Comparison of ENCODE assay signal across 12 cellular contexts in the genomic region with DNA sequence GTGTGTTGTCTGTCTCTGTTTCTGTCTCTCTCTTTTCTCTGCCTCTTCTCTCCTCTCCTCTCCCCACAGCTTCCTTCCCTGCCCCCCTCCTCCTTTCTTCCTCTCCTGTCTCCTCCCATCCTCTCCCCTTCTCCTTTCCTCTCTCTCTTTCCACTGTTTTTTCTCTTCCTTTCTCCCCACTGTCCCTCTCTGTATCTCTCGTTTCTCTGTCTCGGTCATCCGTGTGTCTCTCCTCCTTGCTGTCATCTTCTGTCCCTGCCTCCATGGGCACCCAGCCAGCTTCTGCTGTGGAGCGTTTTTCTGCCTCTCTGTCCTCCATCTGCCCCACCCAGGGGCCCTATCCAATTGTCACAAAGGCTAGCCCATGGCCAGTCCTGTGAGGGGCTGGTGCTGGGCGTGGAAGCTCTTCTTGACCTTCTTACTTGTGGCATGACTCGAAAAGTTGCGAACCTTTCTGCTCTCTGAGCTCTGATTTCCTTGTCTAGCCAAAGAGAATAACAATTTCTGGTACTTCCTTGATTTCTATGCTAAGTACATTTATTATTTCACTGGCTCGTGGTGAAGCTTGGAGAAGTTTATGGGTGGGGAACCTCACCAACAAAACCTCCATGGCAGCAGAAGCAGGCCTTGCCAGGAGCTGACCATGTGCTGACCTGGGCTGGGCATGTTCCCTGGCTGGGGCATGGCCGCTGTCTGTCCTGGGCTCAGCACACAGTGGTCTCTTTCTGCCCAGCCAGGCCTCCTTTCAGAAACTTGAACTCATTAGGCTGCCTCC.
DNase-seq lines count a peak whose midpoint lies in the region; ATAC-seq and TF ChIP-seq lines count a peak whose summit lies in the region.
"Had no signal": no experiment of that assay in that cellular context is flagged by ENCODE, and none has a peak within 500 bp of the region (broad histone marks: within the 10 kb centered on the region; RNA-seq: fewer than 3 reads in every experiment).

No MANE protein-coding gene starts in this region.

- H3K4me3 Mint-ChIP-seq in CD14-positive monocyte (peak overlapping the region; percentile 58 to 83), immature natural killer cell (no peak overlapping the region)
- H3K4me3 Mint-ChIP-seq: natural killer cell had no signal

- H3K9me3 Mint-ChIP-seq in CD14-positive monocyte (no peaks in the 10 kb centered on the region), immature natural killer cell (no peaks in the 10 kb centered on the region)
- H3K9me3 Mint-ChIP-seq: natural killer cell had no signal

- H3K4me1 ChIP-seq in esophagus squamous epithelium = peaks cover 0 to 22% (median 10%) of the 10 kb centered on the region in 3 donors
- peaks cover 18% of the 10 kb centered on the region for H3K4me1 ChIP-seq in osteoblast (ENCODE audit: insufficient read depth, low read length)

- H3K27ac Mint-ChIP-seq in CD14-positive monocyte = peak overlapping the region; percentile 96 to 100 (median 97)
- H3K27ac Mint-ChIP-seq in immature natural killer cell = peak overlapping the region in 1 of 6 donors; percentile 59

- H3K27ac ChIP-seq in esophagus squamous epithelium (peak overlapping the region; percentile 23 to 72 (median 39)), osteoblast (ENCODE audit: low read depth, low read length) (peak overlapping the region; percentile 13)
- H3K27ac ChIP-seq: cardiac muscle cell had no signal

- no peak for ATAC-seq in HG03342 (IDR thresholded peaks at IDR 0.05; ENCODE audit: unreplicated experiment)

- H3K4me2 ChIP-seq in osteoblast (ENCODE audit: insufficient read depth, low read length) = no peak overlapping the region

- no peaks in the 10 kb centered on the region for H3K79me2 ChIP-seq in osteoblast (ENCODE audit: insufficient read depth, low read length)

- in situ Hi-C loops in GM13976 (cut with MboI; ENCODE audit: low sequenced_read_pairs, unreplicated experiment) = no loop called here

- H4K20me1 ChIP-seq in osteoblast (ENCODE audit: insufficient read depth, low read length) = no peaks in the 10 kb centered on the region

- no peaks in the 10 kb centered on the region for H3K36me3 ChIP-seq in esophagus squamous epithelium
- no peaks in the 10 kb centered on the region for H3K36me3 ChIP-seq in osteoblast (ENCODE audit: insufficient read depth, low read length)
- H3K36me3 ChIP-seq: cardiac muscle cell had no signal

- TF ChIP-seq CTCF in CD14-positive monocyte (IDR thresholded peaks at IDR 0.05) (no peak), esophagus squamous epithelium (IDR thresholded peaks at IDR 0.05) (no peak), osteoblast (IDR thresholded peaks at IDR 0.05; ENCODE audit: extremely low read depth, low read depth, low read length) (no peak), GM13976 (IDR thresholded peaks at IDR 0.05; ENCODE audit: borderline replicate concordance, control extremely low read depth, extremely low read depth, insufficient read depth, missing control alignments) (no peak)

- H3K9me3 ChIP-seq in esophagus squamous epithelium = no peaks in the 10 kb centered on the region
- H3K9me3 ChIP-seq in osteoblast (ENCODE audit: low read depth, low read length) = no peaks in the 10 kb centered on the region

- H3K27me3 ChIP-seq in esophagus squamous epithelium = no peaks in the 10 kb centered on the region
- no peaks in the 10 kb centered on the region for H3K27me3 ChIP-seq in osteoblast (ENCODE audit: insufficient read depth, low read length)
- H3K27me3 ChIP-seq: cardiac muscle cell had no signal

- no peak for TF ChIP-seq POLR2A in esophagus squamous epithelium (IDR thresholded peaks at IDR 0.05)

- peak overlapping the region; percentile 52 for H2AFZ ChIP-seq in osteoblast (ENCODE audit: low read length)

- DNase-seq in CD14-positive monocyte (ENCODE audit: low spot score) = peak; percentile 81
- peak; percentile 28 for DNase-seq in NCI-H69 (lab: John Stamatoyannopoulos, UW)
- no peak for DNase-seq in esophagus squamous epithelium (lab: John Stamatoyannopoulos, UW)
- DNase-seq in osteoblast (ENCODE audit: insufficient read length, low spot score, missing footprints) = peak; percentile 64
- no peak for DNase-seq in NCI-H2107 (lab: John Stamatoyannopoulos, UW)
- DNase-seq in GM13976 (ENCODE audit: low spot score) = no peak
- DNase-seq in immature natural killer cell = no peak
- DNase-seq: H7; natural killer cell; stimulated activated CD4-positive, alpha-beta T cell treated with anti-CD3 and anti-CD28 coated beads, Interleukin-4, amount 100 ng/mL, for 4 hours had no signal

- H3K27me3 Mint-ChIP-seq in CD14-positive monocyte (ENCODE audit: low read depth in 3 of 3) = peaks cover 0 to 2% (median 0%) of the 10 kb centered on the region in 3 donors
- H3K27me3 Mint-ChIP-seq in immature natural killer cell (ENCODE audit: low read depth in 3 of 3) = peaks cover 0 to 4% (median 3%) of the 10 kb centered on the region in 3 donors

- H3K36me3 Mint-ChIP-seq in CD14-positive monocyte = peaks cover 0 to 7% of the 10 kb centered on the region in 2 donors
- no peaks in the 10 kb centered on the region for H3K36me3 Mint-ChIP-seq in immature natural killer cell
- H3K36me3 Mint-ChIP-seq: natural killer cell had no signal

- 56 to 63% methylated on average over 8 to 9 of the region's 9 CpGs for WGBS in esophagus squamous epithelium, 2 donors

- H3K4me1 Mint-ChIP-seq in CD14-positive monocyte (peaks cover 58% of the 10 kb centered on the region), immature natural killer cell (peaks cover 0 to 9% of the 10 kb centered on the region in 2 donors)

- intact Hi-C loops in CD14-positive monocyte (cut with micrococcal nuclease) (loop anchor here in 1 of 2 donors (1.0 to 2.0 kb wide), 2 partner anchors 12 to 35 kb away; no protein-coding TSS in a partner anchor), esophagus squamous epithelium (cut with DNase I) (no loop called here)

- H3K4me3 ChIP-seq in esophagus squamous epithelium (no peak overlapping the region), osteoblast (ENCODE audit: insufficient read depth, low read length) (no peak overlapping the region)
- H3K4me3 ChIP-seq: cardiac muscle cell had no signal

Comparison
In these comparisons a context has a peak if more than half of its experiments do, and no peak if none do; other contexts are left out.
1. DNase-seq: peak in CD14-positive monocyte (single experiment), NCI-H69 (single experiment) and osteoblast (single experiment); none in esophagus squamous epithelium (single experiment), NCI-H2107 (single experiment), GM13976 (single experiment) and immature natural killer cell (0 of 3).
2. H3K4me3 Mint-ChIP-seq: peak in CD14-positive monocyte (2 of 2); none in immature natural killer cell (0 of 5).